ENCODE assay signal across 25 cellular contexts in the genomic region with DNA sequence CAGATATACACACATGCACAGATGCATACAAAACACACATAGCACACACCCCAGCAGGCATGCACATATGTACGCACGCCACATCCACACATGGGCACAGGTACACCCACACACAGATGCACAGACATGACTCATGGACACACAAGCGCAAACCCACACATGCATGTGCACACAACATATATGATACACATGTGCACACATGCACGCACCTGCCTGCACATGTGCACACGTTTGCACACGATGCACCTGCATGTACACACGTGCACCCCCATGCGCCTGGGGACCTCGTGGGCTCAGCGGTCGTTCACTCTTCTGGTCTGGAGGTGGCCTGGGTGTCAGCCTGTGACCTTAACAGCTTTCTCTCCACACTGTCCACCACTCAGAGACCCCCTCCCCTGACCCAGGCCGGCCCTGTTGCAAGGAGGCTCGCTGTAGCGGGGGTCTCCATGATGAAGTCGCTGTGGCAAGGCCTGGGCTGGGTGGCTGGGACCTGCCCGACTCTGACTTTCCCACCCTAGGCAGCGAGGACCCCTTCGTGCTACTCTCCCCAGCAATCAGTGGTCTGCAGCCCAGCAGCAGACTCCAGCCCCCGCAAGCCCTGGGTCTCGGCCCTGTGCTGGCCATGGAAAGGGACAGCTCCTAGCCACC.
"Had no signal": no experiment of that assay in that cellular context is flagged by ENCODE, and none has a peak within 500 bp of the region (broad histone marks: within the 10 kb centered on the region; RNA-seq: fewer than 3 reads in every experiment).

No MANE protein-coding gene starts in this region.

- H3K4me3 Mint-ChIP-seq: endodermal cell; memory B cell; natural killer cell; stimulated activated naive B cell treated with anti-CD40 and anti-IgM and Interleukin-4, amounts not matched to agents 10 μg/mL and 1 μg/mL and 100 μg/mL, for 72 hours; stimulated activated naive CD8-positive, alpha-beta T cell treated with anti-CD3 and anti-CD28 coated beads, Interleukin-15, Interleukin-2, amounts not matched to agents 100 ng/mL and 50 ng/mL, for 24 hours had no signal

- H3K4me3 ChIP-seq: dorsolateral prefrontal cortex, esophagus muscularis mucosa, gastroesophageal sphincter, heart left ventricle, hepatocyte, lung, prostate gland, right atrium auricular region, skin epidermis, spleen, thoracic aorta, tibial nerve, upper lobe of right lung, uterus had no signal

- H3K4me1 ChIP-seq: esophagus muscularis mucosa, foreskin keratinocyte, gastroesophageal sphincter, heart left ventricle, parathyroid adenoma, prostate gland, right atrium auricular region, spleen, tibial nerve, upper lobe of right lung, uterus had no signal

- ATAC-seq: foreskin keratinocyte; gastroesophageal sphincter; heart left ventricle; left lobe of liver; natural killer cell; stimulated activated naive B cell treated with anti-CD40 and anti-IgM and Interleukin-4, amounts not matched to agents 10 μg/mL and 1 μg/mL and 100 μg/mL, for 72 hours; upper lobe of right lung had no signal

- H3K27ac ChIP-seq: dorsolateral prefrontal cortex, esophagus muscularis mucosa, foreskin keratinocyte, gastroesophageal sphincter, heart left ventricle, hepatocyte, parathyroid adenoma, prostate gland, right atrium auricular region, skin epidermis, spleen, thoracic aorta, tibial nerve, upper lobe of right lung, uterus had no signal

- H2AFZ ChIP-seq: hepatocyte, parathyroid adenoma had no signal

- H3K9me3 ChIP-seq: esophagus muscularis mucosa, gastroesophageal sphincter, heart left ventricle, prostate gland, right atrium auricular region, thoracic aorta, tibial nerve, upper lobe of right lung, uterus had no signal

- H3K4me1 Mint-ChIP-seq: endodermal cell, memory B cell, natural killer cell had no signal

- H3K4me2 ChIP-seq: hepatocyte had no signal

- H3K27ac Mint-ChIP-seq: endodermal cell; memory B cell; natural killer cell; stimulated activated naive B cell treated with anti-CD40 and anti-IgM and Interleukin-4, amounts not matched to agents 10 μg/mL and 1 μg/mL and 100 μg/mL, for 72 hours; stimulated activated naive CD8-positive, alpha-beta T cell treated with anti-CD3 and anti-CD28 coated beads, Interleukin-15, Interleukin-2, amounts not matched to agents 100 ng/mL and 50 ng/mL, for 24 hours had no signal

- H3K9ac ChIP-seq: parathyroid adenoma had no signal

- H3K36me3 Mint-ChIP-seq: memory B cell; natural killer cell; stimulated activated naive B cell treated with anti-CD40 and anti-IgM and Interleukin-4, amounts not matched to agents 10 μg/mL and 1 μg/mL and 100 μg/mL, for 72 hours had no signal

- H3K36me3 ChIP-seq: esophagus muscularis mucosa, gastroesophageal sphincter, heart left ventricle, prostate gland, right atrium auricular region, spleen, thoracic aorta, tibial nerve, upper lobe of right lung, uterus had no signal

- H3K27me3 ChIP-seq: foreskin keratinocyte, hepatocyte, right atrium auricular region had no signal

- DNase-seq: dorsolateral prefrontal cortex; effector CD4-positive, alpha-beta T cell; endodermal cell; foreskin keratinocyte; heart left ventricle; kidney; natural killer cell; spleen; stimulated activated CD4-positive, alpha-beta T cell treated with anti-CD3 and anti-CD28 coated beads, Interleukin-2, amount 100 ng/mL, for 48 hours; stimulated activated naive B cell treated with anti-CD40 and anti-IgM and Interleukin-4, amounts not matched to agents 10 μg/mL and 1 μg/mL and 100 μg/mL, for 72 hours; upper lobe of right lung; uterus had no signal

- H3K9me3 Mint-ChIP-seq: memory B cell; natural killer cell; stimulated activated naive CD8-positive, alpha-beta T cell treated with anti-CD3 and anti-CD28 coated beads, Interleukin-15, Interleukin-2, amounts not matched to agents 100 ng/mL and 50 ng/mL, for 24 hours had no signal

- H3K79me2 ChIP-seq: hepatocyte, parathyroid adenoma had no signal
